ENCODE assay signal across 1 cellular context in genomic region chr3:34178415-34178814, GRCh38.
TF ChIP-seq lines count a peak whose summit lies in the region.

No MANE protein-coding gene starts in this region.

TF ChIP-seq in GM23338, 12 proteins besides CTCF, POLR2A, EP300 and RAD21 (continued from another document):
- TF ChIP-seq POLR2AphosphoS5 (IDR thresholded peaks at IDR 0.05; ENCODE audit: low read depth) = no peak
- no peak for TF ChIP-seq JUNB (IDR thresholded peaks at IDR 0.05; ENCODE audit: unreplicated experiment)
- no peak for TF ChIP-seq EZH2phosphoT487 (IDR thresholded peaks at IDR 0.05; ENCODE audit: unreplicated experiment)
- TF ChIP-seq ZNF114 (CRISPR knock-in tag; IDR thresholded peaks at IDR 0.05) = no peak
- TF ChIP-seq NANOG (IDR thresholded peaks at IDR 0.05; ENCODE audit: borderline replicate concordance) = no peak
- TF ChIP-seq EZH2 (IDR thresholded peaks at IDR 0.05; ENCODE audit: low read depth, unreplicated experiment) = no peak
- TF ChIP-seq, protein P1, sequence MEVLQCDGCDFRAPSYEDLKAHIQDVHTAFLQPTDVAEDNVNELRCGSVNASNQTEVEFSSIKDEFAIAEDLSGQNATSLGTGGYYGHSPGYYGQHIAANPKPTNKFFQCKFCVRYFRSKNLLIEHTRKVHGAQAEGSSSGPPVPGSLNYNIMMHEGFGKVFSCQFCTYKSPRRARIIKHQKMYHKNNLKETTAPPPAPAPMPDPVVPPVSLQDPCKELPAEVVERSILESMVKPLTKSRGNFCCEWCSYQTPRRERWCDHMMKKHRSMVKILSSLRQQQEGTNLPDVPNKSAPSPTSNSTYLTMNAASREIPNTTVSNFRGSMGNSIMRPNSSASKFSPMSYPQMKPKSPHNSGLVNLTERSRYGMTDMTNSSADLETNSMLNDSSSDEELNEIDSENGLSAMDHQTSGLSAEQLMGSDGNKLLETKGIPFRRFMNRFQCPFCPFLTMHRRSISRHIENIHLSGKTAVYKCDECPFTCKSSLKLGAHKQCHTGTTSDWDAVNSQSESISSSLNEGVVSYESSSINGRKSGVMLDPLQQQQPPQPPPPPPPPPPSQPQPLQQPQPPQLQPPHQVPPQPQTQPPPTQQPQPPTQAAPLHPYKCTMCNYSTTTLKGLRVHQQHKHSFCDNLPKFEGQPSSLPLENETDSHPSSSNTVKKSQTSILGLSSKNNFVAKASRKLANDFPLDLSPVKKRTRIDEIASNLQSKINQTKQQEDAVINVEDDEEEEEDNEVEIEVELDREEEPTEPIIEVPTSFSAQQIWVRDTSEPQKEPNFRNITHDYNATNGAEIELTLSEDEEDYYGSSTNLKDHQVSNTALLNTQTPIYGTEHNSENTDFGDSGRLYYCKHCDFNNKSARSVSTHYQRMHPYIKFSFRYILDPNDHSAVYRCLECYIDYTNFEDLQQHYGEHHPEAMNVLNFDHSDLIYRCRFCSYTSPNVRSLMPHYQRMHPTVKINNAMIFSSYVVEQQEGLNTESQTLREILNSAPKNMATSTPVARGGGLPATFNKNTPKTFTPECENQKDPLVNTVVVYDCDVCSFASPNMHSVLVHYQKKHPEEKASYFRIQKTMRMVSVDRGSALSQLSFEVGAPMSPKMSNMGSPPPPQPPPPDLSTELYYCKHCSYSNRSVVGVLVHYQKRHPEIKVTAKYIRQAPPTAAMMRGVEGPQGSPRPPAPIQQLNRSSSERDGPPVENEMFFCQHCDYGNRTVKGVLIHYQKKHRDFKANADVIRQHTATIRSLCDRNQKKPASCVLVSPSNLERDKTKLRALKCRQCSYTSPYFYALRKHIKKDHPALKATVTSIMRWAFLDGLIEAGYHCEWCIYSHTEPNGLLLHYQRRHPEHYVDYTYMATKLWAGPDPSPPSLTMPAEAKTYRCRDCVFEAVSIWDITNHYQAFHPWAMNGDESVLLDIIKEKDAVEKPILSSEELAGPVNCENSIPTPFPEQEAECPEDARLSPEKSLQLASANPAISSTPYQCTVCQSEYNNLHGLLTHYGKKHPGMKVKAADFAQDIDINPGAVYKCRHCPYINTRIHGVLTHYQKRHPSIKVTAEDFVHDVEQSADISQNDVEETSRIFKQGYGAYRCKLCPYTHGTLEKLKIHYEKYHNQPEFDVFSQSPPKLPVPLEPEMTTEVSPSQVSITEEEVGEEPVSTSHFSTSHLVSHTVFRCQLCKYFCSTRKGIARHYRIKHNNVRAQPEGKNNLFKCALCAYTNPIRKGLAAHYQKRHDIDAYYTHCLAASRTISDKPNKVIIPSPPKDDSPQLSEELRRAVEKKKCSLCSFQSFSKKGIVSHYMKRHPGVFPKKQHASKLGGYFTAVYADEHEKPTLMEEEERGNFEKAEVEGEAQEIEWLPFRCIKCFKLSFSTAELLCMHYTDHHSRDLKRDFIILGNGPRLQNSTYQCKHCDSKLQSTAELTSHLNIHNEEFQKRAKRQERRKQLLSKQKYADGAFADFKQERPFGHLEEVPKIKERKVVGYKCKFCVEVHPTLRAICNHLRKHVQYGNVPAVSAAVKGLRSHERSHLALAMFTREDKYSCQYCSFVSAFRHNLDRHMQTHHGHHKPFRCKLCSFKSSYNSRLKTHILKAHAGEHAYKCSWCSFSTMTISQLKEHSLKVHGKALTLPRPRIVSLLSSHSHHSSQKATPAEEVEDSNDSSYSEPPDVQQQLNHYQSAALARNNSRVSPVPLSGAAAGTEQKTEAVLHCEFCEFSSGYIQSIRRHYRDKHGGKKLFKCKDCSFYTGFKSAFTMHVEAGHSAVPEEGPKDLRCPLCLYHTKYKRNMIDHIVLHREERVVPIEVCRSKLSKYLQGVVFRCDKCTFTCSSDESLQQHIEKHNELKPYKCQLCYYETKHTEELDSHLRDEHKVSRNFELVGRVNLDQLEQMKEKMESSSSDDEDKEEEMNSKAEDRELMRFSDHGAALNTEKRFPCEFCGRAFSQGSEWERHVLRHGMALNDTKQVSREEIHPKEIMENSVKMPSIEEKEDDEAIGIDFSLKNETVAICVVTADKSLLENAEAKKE (CRISPR knock-in tag; IDR thresholded peaks at IDR 0.05) = no peak
- TF ChIP-seq, protein P2, sequence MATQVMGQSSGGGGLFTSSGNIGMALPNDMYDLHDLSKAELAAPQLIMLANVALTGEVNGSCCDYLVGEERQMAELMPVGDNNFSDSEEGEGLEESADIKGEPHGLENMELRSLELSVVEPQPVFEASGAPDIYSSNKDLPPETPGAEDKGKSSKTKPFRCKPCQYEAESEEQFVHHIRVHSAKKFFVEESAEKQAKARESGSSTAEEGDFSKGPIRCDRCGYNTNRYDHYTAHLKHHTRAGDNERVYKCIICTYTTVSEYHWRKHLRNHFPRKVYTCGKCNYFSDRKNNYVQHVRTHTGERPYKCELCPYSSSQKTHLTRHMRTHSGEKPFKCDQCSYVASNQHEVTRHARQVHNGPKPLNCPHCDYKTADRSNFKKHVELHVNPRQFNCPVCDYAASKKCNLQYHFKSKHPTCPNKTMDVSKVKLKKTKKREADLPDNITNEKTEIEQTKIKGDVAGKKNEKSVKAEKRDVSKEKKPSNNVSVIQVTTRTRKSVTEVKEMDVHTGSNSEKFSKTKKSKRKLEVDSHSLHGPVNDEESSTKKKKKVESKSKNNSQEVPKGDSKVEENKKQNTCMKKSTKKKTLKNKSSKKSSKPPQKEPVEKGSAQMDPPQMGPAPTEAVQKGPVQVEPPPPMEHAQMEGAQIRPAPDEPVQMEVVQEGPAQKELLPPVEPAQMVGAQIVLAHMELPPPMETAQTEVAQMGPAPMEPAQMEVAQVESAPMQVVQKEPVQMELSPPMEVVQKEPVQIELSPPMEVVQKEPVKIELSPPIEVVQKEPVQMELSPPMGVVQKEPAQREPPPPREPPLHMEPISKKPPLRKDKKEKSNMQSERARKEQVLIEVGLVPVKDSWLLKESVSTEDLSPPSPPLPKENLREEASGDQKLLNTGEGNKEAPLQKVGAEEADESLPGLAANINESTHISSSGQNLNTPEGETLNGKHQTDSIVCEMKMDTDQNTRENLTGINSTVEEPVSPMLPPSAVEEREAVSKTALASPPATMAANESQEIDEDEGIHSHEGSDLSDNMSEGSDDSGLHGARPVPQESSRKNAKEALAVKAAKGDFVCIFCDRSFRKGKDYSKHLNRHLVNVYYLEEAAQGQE (IDR thresholded peaks at IDR 0.05; ENCODE audit: unreplicated experiment) = no peak
